14 cellular contexts compared by ENCODE assay signal in genomic region chr12:89661706-89662330, GRCh38. TPM values are rescaled to one million over a fixed set of nuclear protein-coding genes. Genes with fewer than 3 reads are reported as not detected.
DNase-seq lines count a peak whose midpoint lies in the region; ATAC-seq, FAIRE-seq and TF ChIP-seq lines count a peak whose summit lies in the region.
"Had no signal": no experiment of that assay in that cellular context is flagged by ENCODE, and none has a peak within 500 bp of the region (broad histone marks: within the 10 kb centered on the region; RNA-seq: fewer than 3 reads in every experiment).

No MANE protein-coding gene starts in this region.

- no peaks in the 10 kb centered on the region for H3K9me3 Mint-ChIP-seq in naive B cell
- H3K9me3 Mint-ChIP-seq in type B pancreatic cell, result peaks cover 6% of the 10 kb centered on the region

- H3K36me3 Mint-ChIP-seq in naive B cell, result peaks cover 0 to 5% of the 10 kb centered on the region in 2 donors
- H3K36me3 Mint-ChIP-seq in type B pancreatic cell, result peaks cover 10% of the 10 kb centered on the region

- H3K27ac Mint-ChIP-seq in naive B cell (peak overlapping the region in 5 of 6 donors; percentile 16 to 61 (median 49)), type B pancreatic cell (no peak overlapping the region)

- intact Hi-C loops in posterior cingulate gyrus (cut with DNase I), result no loop called here

- DNase-seq in GM12891 (ENCODE audit: insufficient read length, low spot score) (no peak), naive B cell (no peak), posterior cingulate gyrus (no peak), NCI-H226 (no peak), type B pancreatic cell (ENCODE audit: extremely low spot score, unreplicated experiment) (no peak), NAMALWA (ENCODE audit: low spot score) (no peak)
- DNase-seq: anterior cingulate cortex; GOT3; NCI-H526 treated with DMSO at 0.1 percent for 48 hours; retina; stimulated activated CD4-positive, alpha-beta T cell treated with anti-CD3 and anti-CD28 coated beads, Interleukin-4, amount 100 ng/mL, for 24 hours had no signal

- no peaks in the 10 kb centered on the region for H3K27me3 Mint-ChIP-seq in naive B cell
- no peaks in the 10 kb centered on the region for H3K27me3 Mint-ChIP-seq in type B pancreatic cell

- ATAC-seq in GM21367 (IDR thresholded peaks at IDR 0.05; ENCODE audit: unreplicated experiment), result peak; percentile 36
- ATAC-seq in HG03521 (IDR thresholded peaks at IDR 0.05; ENCODE audit: unreplicated experiment), result peak; percentile 36
- ATAC-seq in naive B cell (ENCODE audit: low read depth in 2 of 2), result no peak
- ATAC-seq: Right ventricle myocardium inferior had no signal

- TF ChIP-seq POLR2A in GM12891 (IDR thresholded peaks at IDR 0.05; ENCODE audit: low read depth, low read length), result no peak

- peaks cover 52 to 83% (median 66%) of the 10 kb centered on the region in 3 donors for H3K4me1 Mint-ChIP-seq in naive B cell
- H3K4me1 Mint-ChIP-seq in type B pancreatic cell (ENCODE audit: unreplicated experiment), result peaks cover 31% of the 10 kb centered on the region

- no peak for TF ChIP-seq CTCF in type B pancreatic cell (conservative IDR thresholded peaks at IDR 0.05)

- FAIRE-seq in GM12891 (lab: Jason Lieb, UNC), result peak; percentile 56

- no peak overlapping the region for H3K4me3 Mint-ChIP-seq in naive B cell
- H3K4me3 Mint-ChIP-seq in type B pancreatic cell, result no peak overlapping the region

TF ChIP-seq in GM12891, 5 proteins besides CTCF, POLR2A, EP300 and RAD21:
- TF ChIP-seq POLR2AphosphoS5 (IDR thresholded peaks at IDR 0.05; ENCODE audit: low read depth, low read length), result no peak
- no peak for TF ChIP-seq TAF1 (IDR thresholded peaks at IDR 0.05; ENCODE audit: low read depth, low read length)
- no peak for TF ChIP-seq PAX5 (IDR thresholded peaks at IDR 0.05; ENCODE audit: insufficient read depth, low read length, severe bottlenecking)
- no peak for TF ChIP-seq SPI1 (IDR thresholded peaks at IDR 0.05; ENCODE audit: low read depth, low read length)
- TF ChIP-seq POU2F2 (IDR thresholded peaks at IDR 0.05; ENCODE audit: low read depth, low read length), result no peak
TF ChIP-seq in GM12891: peak in this region for 0.

RNA-seq across cellular contexts. Expression of gene ATP2B1, which starts 46.8 kb away (rescaled TPM):
- 9.4 TPM for polyA plus RNA-seq in GM12891 (2012; ENCODE audit: low read depth, missing spikeins)
- 100 to 1,000 TPM in 3 of 6 donors, 10 to 100 TPM in 3; 92.2 to 113 (median 103) TPM for polyA plus RNA-seq in naive B cell (ENCODE audit: low read depth in 6 of 6)
- 77.1 and 95.2 TPM in 2 replicates for total RNA-seq in type B pancreatic cell (ENCODE audit: low replicate concordance)

Comparison
In these comparisons a context has a peak if more than half of its experiments do, and no peak if none do; other contexts are left out.
1. ATAC-seq: peak in GM21367 (single experiment) and HG03521 (single experiment); none in naive B cell (0 of 2).